1 cellular context compared by ENCODE assay signal in genomic region chr11:819129-819931, GRCh38.
TF ChIP-seq lines count a peak whose summit lies in the region.

No MANE protein-coding gene starts in this region.

TF ChIP-seq in GM12878, 131 proteins besides CTCF, POLR2A, EP300 and RAD21 (continues in another document):
- no peak for TF ChIP-seq IRF4 (IDR thresholded peaks at IDR 0.05; ENCODE audit: low read depth, low read length)
- TF ChIP-seq TBL1XR1 (IDR thresholded peaks at IDR 0.05; ENCODE audit: low read depth, low read length), result no peak
- TF ChIP-seq LARP7 (IDR thresholded peaks at IDR 0.05), result peak; percentile 94
- TF ChIP-seq CHD4 (IDR thresholded peaks at IDR 0.05), result no peak
- TF ChIP-seq CREM (IDR thresholded peaks at IDR 0.05; ENCODE audit: low read depth), result no peak
- TF ChIP-seq, protein P1, sequence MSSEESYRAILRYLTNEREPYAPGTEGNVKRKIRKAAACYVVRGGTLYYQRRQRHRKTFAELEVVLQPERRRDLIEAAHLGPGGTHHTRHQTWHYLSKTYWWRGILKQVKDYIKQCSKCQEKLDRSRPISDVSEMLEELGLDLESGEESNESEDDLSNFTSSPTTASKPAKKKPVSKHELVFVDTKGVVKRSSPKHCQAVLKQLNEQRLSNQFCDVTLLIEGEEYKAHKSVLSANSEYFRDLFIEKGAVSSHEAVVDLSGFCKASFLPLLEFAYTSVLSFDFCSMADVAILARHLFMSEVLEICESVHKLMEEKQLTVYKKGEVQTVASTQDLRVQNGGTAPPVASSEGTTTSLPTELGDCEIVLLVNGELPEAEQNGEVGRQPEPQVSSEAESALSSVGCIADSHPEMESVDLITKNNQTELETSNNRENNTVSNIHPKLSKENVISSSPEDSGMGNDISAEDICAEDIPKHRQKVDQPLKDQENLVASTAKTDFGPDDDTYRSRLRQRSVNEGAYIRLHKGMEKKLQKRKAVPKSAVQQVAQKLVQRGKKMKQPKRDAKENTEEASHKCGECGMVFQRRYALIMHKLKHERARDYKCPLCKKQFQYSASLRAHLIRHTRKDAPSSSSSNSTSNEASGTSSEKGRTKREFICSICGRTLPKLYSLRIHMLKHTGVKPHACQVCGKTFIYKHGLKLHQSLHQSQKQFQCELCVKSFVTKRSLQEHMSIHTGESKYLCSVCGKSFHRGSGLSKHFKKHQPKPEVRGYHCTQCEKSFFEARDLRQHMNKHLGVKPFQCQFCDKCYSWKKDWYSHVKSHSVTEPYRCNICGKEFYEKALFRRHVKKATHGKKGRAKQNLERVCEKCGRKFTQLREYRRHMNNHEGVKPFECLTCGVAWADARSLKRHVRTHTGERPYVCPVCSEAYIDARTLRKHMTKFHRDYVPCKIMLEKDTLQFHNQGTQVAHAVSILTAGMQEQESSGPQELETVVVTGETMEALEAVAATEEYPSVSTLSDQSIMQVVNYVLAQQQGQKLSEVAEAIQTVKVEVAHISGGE (CRISPR knock-in tag; IDR thresholded peaks at IDR 0.05), result no peak
- TF ChIP-seq BMI1 (IDR thresholded peaks at IDR 0.05; ENCODE audit: borderline replicate concordance), result no peak
- TF ChIP-seq ESRRA (IDR thresholded peaks at IDR 0.05; ENCODE audit: low read length), result no peak
- TF ChIP-seq CUX1 (IDR thresholded peaks at IDR 0.05; ENCODE audit: insufficient replicate concordance, low read depth, low read length), result no peak
- TF ChIP-seq CREB1 (IDR thresholded peaks at IDR 0.05; ENCODE audit: low read depth), result no peak
- no peak for TF ChIP-seq CBX3 (IDR thresholded peaks at IDR 0.05; ENCODE audit: borderline replicate concordance, low read depth)
- no peak; the same call in 1 of the 2 replicates for TF ChIP-seq PML (IDR thresholded peaks at IDR 0.05; ENCODE audit: low read length)
- no peak for TF ChIP-seq ZNF384 (IDR thresholded peaks at IDR 0.05; ENCODE audit: borderline replicate concordance, low read depth, low read length)
- TF ChIP-seq SUZ12 (IDR thresholded peaks at IDR 0.05; ENCODE audit: unreplicated experiment), result no peak
- TF ChIP-seq HDAC2 (IDR thresholded peaks at IDR 0.05), result no peak
- TF ChIP-seq BACH1 (IDR thresholded peaks at IDR 0.05; ENCODE audit: borderline replicate concordance), result peak; percentile 92
- TF ChIP-seq BCL11A (IDR thresholded peaks at IDR 0.05; ENCODE audit: low read depth, low read length), result no peak
- TF ChIP-seq NKRF (conservative IDR thresholded peaks at IDR 0.05), result peak; percentile 87
- TF ChIP-seq RELA (IDR thresholded peaks at IDR 0.05; ENCODE audit: borderline replicate concordance, partially characterized antibody), result peak; percentile 50
- TF ChIP-seq HCFC1 (IDR thresholded peaks at IDR 0.05; ENCODE audit: low read length), result no peak
- TF ChIP-seq MEF2B (IDR thresholded peaks at IDR 0.05; ENCODE audit: partially characterized antibody, poor library complexity, severe bottlenecking), result no peak
- TF ChIP-seq PAX8 (IDR thresholded peaks at IDR 0.05), result no peak
- TF ChIP-seq ASH2L (IDR thresholded peaks at IDR 0.05; ENCODE audit: borderline replicate concordance, low read depth), result no peak
- TF ChIP-seq HDAC6 (IDR thresholded peaks at IDR 0.05; ENCODE audit: unreplicated experiment), result no peak
- TF ChIP-seq IKZF1 (conservative IDR thresholded peaks at IDR 0.05), result peak; percentile 67
- TF ChIP-seq RCOR1 (conservative IDR thresholded peaks at IDR 0.05; ENCODE audit: low read depth, low read length), result no peak
- TF ChIP-seq ATF7 (IDR thresholded peaks at IDR 0.05; ENCODE audit: low read depth), result no peak
- peak; percentile 71; the same call in 1 of the 2 replicates for TF ChIP-seq ZNF207 (IDR thresholded peaks at IDR 0.05; ENCODE audit: borderline replicate concordance)
- TF ChIP-seq, protein P2, sequence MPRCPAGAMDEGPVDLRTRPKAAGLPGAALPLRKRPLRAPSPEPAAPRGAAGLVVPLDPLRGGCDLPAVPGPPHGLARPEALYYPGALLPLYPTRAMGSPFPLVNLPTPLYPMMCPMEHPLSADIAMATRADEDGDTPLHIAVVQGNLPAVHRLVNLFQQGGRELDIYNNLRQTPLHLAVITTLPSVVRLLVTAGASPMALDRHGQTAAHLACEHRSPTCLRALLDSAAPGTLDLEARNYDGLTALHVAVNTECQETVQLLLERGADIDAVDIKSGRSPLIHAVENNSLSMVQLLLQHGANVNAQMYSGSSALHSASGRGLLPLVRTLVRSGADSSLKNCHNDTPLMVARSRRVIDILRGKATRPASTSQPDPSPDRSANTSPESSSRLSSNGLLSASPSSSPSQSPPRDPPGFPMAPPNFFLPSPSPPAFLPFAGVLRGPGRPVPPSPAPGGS (IDR thresholded peaks at IDR 0.05; ENCODE audit: borderline replicate concordance, insufficient read depth, low read depth, low read length, poor library complexity, severe bottlenecking), result no peak
- no peak for TF ChIP-seq ZNF274 (IDR thresholded peaks at IDR 0.05; ENCODE audit: insufficient read depth, insufficient read length)
- no peak for TF ChIP-seq CBFB (IDR thresholded peaks at IDR 0.05; ENCODE audit: low read depth)
- TF ChIP-seq, protein P3, sequence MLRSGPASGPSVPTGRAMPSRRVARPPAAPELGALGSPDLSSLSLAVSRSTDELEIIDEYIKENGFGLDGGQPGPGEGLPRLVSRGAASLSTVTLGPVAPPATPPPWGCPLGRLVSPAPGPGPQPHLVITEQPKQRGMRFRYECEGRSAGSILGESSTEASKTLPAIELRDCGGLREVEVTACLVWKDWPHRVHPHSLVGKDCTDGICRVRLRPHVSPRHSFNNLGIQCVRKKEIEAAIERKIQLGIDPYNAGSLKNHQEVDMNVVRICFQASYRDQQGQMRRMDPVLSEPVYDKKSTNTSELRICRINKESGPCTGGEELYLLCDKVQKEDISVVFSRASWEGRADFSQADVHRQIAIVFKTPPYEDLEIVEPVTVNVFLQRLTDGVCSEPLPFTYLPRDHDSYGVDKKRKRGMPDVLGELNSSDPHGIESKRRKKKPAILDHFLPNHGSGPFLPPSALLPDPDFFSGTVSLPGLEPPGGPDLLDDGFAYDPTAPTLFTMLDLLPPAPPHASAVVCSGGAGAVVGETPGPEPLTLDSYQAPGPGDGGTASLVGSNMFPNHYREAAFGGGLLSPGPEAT (IDR thresholded peaks at IDR 0.05; ENCODE audit: low read depth), result no peak
- no peak for TF ChIP-seq TARDBP (IDR thresholded peaks at IDR 0.05; ENCODE audit: borderline replicate concordance)
- peak; percentile 73; the same call in 1 of the 2 replicates for TF ChIP-seq TCF3 (IDR thresholded peaks at IDR 0.05; ENCODE audit: borderline replicate concordance, insufficient read depth, low read depth, low read length)
- no peak for TF ChIP-seq NRF1 (conservative IDR thresholded peaks at IDR 0.05; ENCODE audit: low read depth, low read length)
- no peak for TF ChIP-seq WRNIP1 (IDR thresholded peaks at IDR 0.05; ENCODE audit: borderline replicate concordance, low read depth, low read length)
- TF ChIP-seq SRF (IDR thresholded peaks at IDR 0.05; ENCODE audit: low read depth in 2 of 2, low read length in 2 of 2), result no peak
- no peak for TF ChIP-seq PRDM15 (CRISPR knock-in tag; IDR thresholded peaks at IDR 0.05)
- no peak for TF ChIP-seq ELK1 (IDR thresholded peaks at IDR 0.05; ENCODE audit: low read depth, low read length)
- TF ChIP-seq SIN3A (IDR thresholded peaks at IDR 0.05; ENCODE audit: low read depth, low read length), result no peak
- no peak for TF ChIP-seq PBX3 (IDR thresholded peaks at IDR 0.05; ENCODE audit: insufficient replicate concordance, low read depth, low read length)
- no peak for TF ChIP-seq MYB (IDR thresholded peaks at IDR 0.05; ENCODE audit: borderline replicate concordance, low read depth, low read length)
- no peak for TF ChIP-seq NFXL1 (IDR thresholded peaks at IDR 0.05; ENCODE audit: borderline replicate concordance)
- TF ChIP-seq DPF2 (IDR thresholded peaks at IDR 0.05), result peak; percentile 86
- peak; percentile 83 for TF ChIP-seq SMARCA5 (IDR thresholded peaks at IDR 0.05)
